1 cellular context compared by ENCODE assay signal in the genomic region with DNA sequence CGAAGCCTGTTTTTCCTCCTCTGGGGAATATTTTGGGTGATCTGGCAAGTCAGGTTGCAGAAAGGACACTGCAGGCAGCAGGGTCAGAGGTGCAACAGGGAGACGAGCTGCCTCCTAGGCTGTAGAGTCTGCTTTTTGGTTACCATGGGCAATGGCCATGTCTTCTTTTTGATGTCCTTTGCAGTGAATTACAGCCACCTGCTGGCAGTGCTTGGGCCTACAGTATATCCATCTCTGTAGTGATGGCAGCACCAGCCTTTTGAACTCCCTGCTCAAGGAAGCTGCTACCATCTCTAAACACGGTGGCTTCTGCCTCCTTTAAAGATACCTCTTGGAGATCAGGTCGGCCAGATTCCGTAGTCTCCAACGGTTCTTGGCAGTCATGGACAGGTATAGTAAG.
TF ChIP-seq lines count a peak whose summit lies in the region.

No MANE protein-coding gene starts in this region.

TF ChIP-seq in A549, 52 proteins besides CTCF, POLR2A, EP300 and RAD21 (continued from another document):
- TF ChIP-seq, protein P1, sequence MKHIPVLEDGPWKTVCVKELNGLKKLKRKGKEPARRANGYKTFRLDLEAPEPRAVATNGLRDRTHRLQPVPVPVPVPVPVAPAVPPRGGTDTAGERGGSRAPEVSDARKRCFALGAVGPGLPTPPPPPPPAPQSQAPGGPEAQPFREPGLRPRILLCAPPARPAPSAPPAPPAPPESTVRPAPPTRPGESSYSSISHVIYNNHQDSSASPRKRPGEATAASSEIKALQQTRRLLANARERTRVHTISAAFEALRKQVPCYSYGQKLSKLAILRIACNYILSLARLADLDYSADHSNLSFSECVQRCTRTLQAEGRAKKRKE (CRISPR knock-in tag; IDR thresholded peaks at IDR 0.05; ENCODE audit: low read depth), result no peak
- TF ChIP-seq ZSCAN20 (CRISPR knock-in tag; IDR thresholded peaks at IDR 0.05), result no peak
TF ChIP-seq in A549: peak in this region for 0.
